8 cellular contexts compared by ENCODE assay signal in genomic region chr1:219778110-219778509, GRCh38.
"Had no signal": no experiment of that assay in that cellular context is flagged by ENCODE, and none has a peak within 500 bp of the region (broad histone marks: within the 10 kb centered on the region; RNA-seq: fewer than 3 reads in every experiment).

No MANE protein-coding gene starts in this region.

- H3K36me3 Mint-ChIP-seq: IgD-negative memory B cell had no signal

- H3K4me3 ChIP-seq: K562 had no signal

- H3K27ac Mint-ChIP-seq: IgD-negative memory B cell had no signal

- ATAC-seq: HepG2, K562 had no signal

- H3K4me3 Mint-ChIP-seq: IgD-negative memory B cell had no signal

- H3K9ac ChIP-seq: KMS-11 had no signal

- H3K27ac ChIP-seq: HL-60, KMS-11 had no signal

- H3K4me2 ChIP-seq: KMS-11 had no signal

- DNase-seq: KBM-7, KG1 had no signal

- FAIRE-seq: HepG2, HTR-8/SVneo, K562 had no signal
